Comparison of ENCODE assay signal across 10 cellular contexts in genomic region chr6:33019358-33019757, GRCh38. TPM values are rescaled to one million over a fixed set of nuclear protein-coding genes. Genes with fewer than 3 reads are reported as not detected.
A peak's percentile ranks its signal among the peaks of the same experiment; 100 is the strongest.
DNase-seq lines count a peak whose midpoint lies in the region; ATAC-seq and TF ChIP-seq lines count a peak whose summit lies in the region.
"Had no signal": no experiment of that assay in that cellular context is flagged by ENCODE, and none has a peak within 500 bp of the region (broad histone marks: within the 10 kb centered on the region; RNA-seq: fewer than 3 reads in every experiment).

No MANE protein-coding gene starts in this region.

- intact Hi-C loops in esophagus squamous epithelium (cut with DNase I) (no loop called here), sigmoid colon (cut with DNase I) (loop anchor here (5.0 kb wide), 1 partner anchor 143 kb away; no protein-coding TSS in a partner anchor)

- H3K4me3 ChIP-seq in GM12865 (ENCODE audit: low read depth, low read length) (peak overlapping the region; percentile 44), Karpas-422 (ENCODE audit: low read length) (peak overlapping the region; percentile 44), esophagus squamous epithelium (peak overlapping the region in 3 of 4 donors; percentile 15 to 54 (median 25)), sigmoid colon (peak overlapping the region in 3 of 4 donors; percentile 13 to 35 (median 16))
- H3K4me3 ChIP-seq: neural progenitor cell, PC-9 had no signal

- H3K4me2 ChIP-seq in Karpas-422 (ENCODE audit: low read depth, low read length, poor library complexity, severe bottlenecking), result peak overlapping the region; percentile 81
- H3K4me2 ChIP-seq: neural progenitor cell, PC-9 had no signal

- H2AFZ ChIP-seq in Karpas-422 (ENCODE audit: low read length), result peak overlapping the region; percentile 37; the same call in 1 of the 2 replicates
- H2AFZ ChIP-seq: neural progenitor cell, PC-9 had no signal

- H3K79me2 ChIP-seq in Karpas-422 (ENCODE audit: low read length), result no peaks in the 10 kb centered on the region

- DNase-seq in GM12865 (ENCODE audit: low read depth) (no peak), Karpas-422 (peak; percentile 65), esophagus squamous epithelium (lab: John Stamatoyannopoulos, UW) (no peak), sigmoid colon (no peak), midbrain (lab: John Stamatoyannopoulos, UW) (no peak), NCI-H187 (lab: John Stamatoyannopoulos, UW) (no peak)
- no peak for DNase-seq in stimulated activated CD4-positive, alpha-beta T cell treated with anti-CD3 and anti-CD28 coated beads, Interleukin-2, amount 100 ng/mL, for 24 hours
- DNase-seq: PC-9 had no signal

- no peak for TF ChIP-seq EP300 in sigmoid colon (IDR thresholded peaks at IDR 0.05)

- TF ChIP-seq POLR2A in esophagus squamous epithelium (IDR thresholded peaks at IDR 0.05) (no peak), sigmoid colon (IDR thresholded peaks at IDR 0.05) (no peak)

- no peaks in the 10 kb centered on the region for H4K20me1 ChIP-seq in Karpas-422 (ENCODE audit: insufficient read depth, low read depth, low read length)

- no peak for ATAC-seq in HG03442 (IDR thresholded peaks at IDR 0.05; ENCODE audit: unreplicated experiment)

- H3K4me1 ChIP-seq in Karpas-422 (ENCODE audit: low read length) (peaks cover 33% of the 10 kb centered on the region), esophagus squamous epithelium (peaks cover 0 to 28% (median 21%) of the 10 kb centered on the region in 3 donors), sigmoid colon (peaks cover 0 to 19% (median 14%) of the 10 kb centered on the region in 4 donors)
- H3K4me1 ChIP-seq: neural progenitor cell had no signal

- H3K9me3 ChIP-seq in Karpas-422 (ENCODE audit: low read length) (no peaks in the 10 kb centered on the region), esophagus squamous epithelium (no peaks in the 10 kb centered on the region), sigmoid colon (no peaks in the 10 kb centered on the region)

- H3K27ac ChIP-seq in Karpas-422 (ENCODE audit: low read length) (peak overlapping the region; percentile 76), esophagus squamous epithelium (peak overlapping the region; percentile 47 to 84 (median 78)), sigmoid colon (peak overlapping the region; percentile 69 to 78 (median 73))
- H3K27ac ChIP-seq: neural progenitor cell, PC-9 had no signal

- peak overlapping the region; percentile 63 for H3K9ac ChIP-seq in Karpas-422 (ENCODE audit: low read length)
- H3K9ac ChIP-seq: neural progenitor cell had no signal

- H3K27me3 ChIP-seq in Karpas-422 (ENCODE audit: low read length) (no peaks in the 10 kb centered on the region), esophagus squamous epithelium (peaks cover 0 to 16% (median 0%) of the 10 kb centered on the region in 4 donors), sigmoid colon (peaks cover 0 to 3% (median 0%) of the 10 kb centered on the region in 3 donors)
- H3K27me3 ChIP-seq: neural progenitor cell had no signal

- H3K36me3 ChIP-seq in Karpas-422 (ENCODE audit: insufficient read depth, low read length), result no peaks in the 10 kb centered on the region
- H3K36me3 ChIP-seq in esophagus squamous epithelium, result no peaks in the 10 kb centered on the region
- no peaks in the 10 kb centered on the region for H3K36me3 ChIP-seq in sigmoid colon
- H3K36me3 ChIP-seq: neural progenitor cell had no signal

- no peak for TF ChIP-seq CTCF in GM12865 (IDR thresholded peaks at IDR 0.05; ENCODE audit: insufficient read depth, low read depth, low read length, missing control alignments)
- TF ChIP-seq CTCF in esophagus squamous epithelium (IDR thresholded peaks at IDR 0.05), result no peak
- TF ChIP-seq CTCF in sigmoid colon (IDR thresholded peaks at IDR 0.05), result no peak

- H3K9me2 ChIP-seq in Karpas-422 (replicated peaks; ENCODE audit: insufficient read depth, low read length), result no peaks in the 10 kb centered on the region

RNA-seq across cellular contexts. Expression of gene HLA-DOA, which starts 10.0 kb away (rescaled TPM):
- total RNA-seq in Karpas-422 (2014; rRNA removed; shearing (Covaris generic); ENCODE audit: low replicate concordance), result 70.0 and 103 TPM in 2 replicates
- total RNA-seq in esophagus squamous epithelium (1 to 10 TPM in 2 of 4 donors, under 1 TPM in 2; 0.61 to 9.7 (median 1.6) TPM), sigmoid colon (1 to 10 TPM; 1.5 to 3.0 (median 2.3) TPM)
- polyA plus RNA-seq in sigmoid colon, result 10 to 100 TPM in 1 of 3 donors, 1 to 10 TPM in 2; 1.8 to 42.0 (median 6.5) TPM
- total RNA-seq: PC-9 had no signal

RNA-seq across cellular contexts. Expression of gene BRD2, which starts 51.0 kb away (rescaled TPM):
- total RNA-seq in Karpas-422 (2014; rRNA removed; shearing (Covaris generic); ENCODE audit: low replicate concordance), result 201 and 221 TPM in 2 replicates
- total RNA-seq in esophagus squamous epithelium (100 to 1,000 TPM; 110 to 152 (median 132) TPM), sigmoid colon (100 to 1,000 TPM in 1 of 4 donors, 10 to 100 TPM in 3; 82.4 to 116 (median 87.7) TPM)
- 100 to 1,000 TPM in 1 of 3 donors, 10 to 100 TPM in 2; 60.6 to 135 (median 69.7) TPM for polyA plus RNA-seq in sigmoid colon

RNA-seq across cellular contexts. Expression of gene HLA-DPA1, which starts 54.1 kb away (rescaled TPM):
- 571 and 780 TPM in 2 replicates for total RNA-seq in Karpas-422 (2014; rRNA removed; shearing (Covaris generic); ENCODE audit: low replicate concordance)
- total RNA-seq in esophagus squamous epithelium, result 100 to 1,000 TPM in 1 of 4 donors, 10 to 100 TPM in 1, 1 to 10 TPM in 2; 6.2 to 114 (median 48.2) TPM
- total RNA-seq in sigmoid colon, result 10 to 100 TPM; 29.9 to 64.3 (median 46.2) TPM
- polyA plus RNA-seq in sigmoid colon, result 100 to 1,000 TPM in 2 of 3 donors, 10 to 100 TPM in 1; 49.2 to 210 (median 197) TPM
- total RNA-seq: PC-9 had no signal

RNA-seq across cellular contexts. Expression of gene HLA-DPB1, which starts 56.4 kb away (rescaled TPM):
- 236 and 601 TPM in 2 replicates for total RNA-seq in Karpas-422 (2014; rRNA removed; shearing (Covaris generic); ENCODE audit: low replicate concordance)
- 10 to 100 TPM in 2 of 4 donors, 1 to 10 TPM in 2; 3.2 to 96.9 (median 45.3) TPM for total RNA-seq in esophagus squamous epithelium
- total RNA-seq in sigmoid colon, result 10 to 100 TPM; 39.2 to 62.4 (median 42.0) TPM
- 100 to 1,000 TPM in 2 of 3 donors, 10 to 100 TPM in 1; 90.7 to 359 (median 180) TPM for polyA plus RNA-seq in sigmoid colon
- total RNA-seq: PC-9 had no signal
